Comparison of ENCODE assay signal across 12 cellular contexts in the genomic region with DNA sequence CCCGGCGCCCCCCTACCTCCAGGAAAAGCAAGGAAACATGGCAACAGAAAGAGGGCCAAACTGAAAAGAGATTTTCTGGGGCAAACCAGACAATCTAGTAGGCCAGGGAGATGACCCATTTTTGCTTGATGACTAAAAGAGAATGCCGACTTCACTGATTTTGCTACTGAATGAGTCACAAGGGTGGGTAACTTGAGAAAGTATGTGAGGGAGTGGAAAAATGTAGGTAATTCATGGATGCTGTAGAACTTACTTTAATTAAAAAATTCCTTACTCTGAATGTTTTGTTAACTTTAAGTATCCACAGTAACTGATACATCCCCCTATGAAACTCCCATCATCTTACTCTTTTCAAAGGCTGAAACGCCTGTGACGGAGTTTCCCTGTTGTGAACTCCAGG. TPM values are rescaled to one million over a fixed set of nuclear protein-coding genes. Genes with fewer than 3 reads are reported as not detected.
DNase-seq lines count a peak whose midpoint lies in the region; ATAC-seq, FAIRE-seq and TF ChIP-seq lines count a peak whose summit lies in the region.
"Had no signal": no experiment of that assay in that cellular context is flagged by ENCODE, and none has a peak within 500 bp of the region (broad histone marks: within the 10 kb centered on the region; RNA-seq: fewer than 3 reads in every experiment).

No MANE protein-coding gene starts in this region.

- H3K4me3 ChIP-seq in RWPE2 (ENCODE audit: severe bottlenecking), result no peak overlapping the region
- no peak overlapping the region for H3K4me3 ChIP-seq in fibroblast of pulmonary artery (replicated peaks; ENCODE audit: low read depth, low read length)
- H3K4me3 ChIP-seq in skeletal muscle satellite cell (ENCODE audit: low read length), result peak overlapping the region; percentile 26
- H3K4me3 ChIP-seq: psoas muscle had no signal

- peak overlapping the region; percentile 42 for H3K9ac ChIP-seq in skeletal muscle satellite cell (ENCODE audit: low read depth, low read length)

- H3K9me3 ChIP-seq in RWPE2 (ENCODE audit: severe bottlenecking), result peaks cover 1% of the 10 kb centered on the region
- no peaks in the 10 kb centered on the region for H3K9me3 ChIP-seq in skeletal muscle satellite cell (replicated peaks; ENCODE audit: low read length)
- H3K9me3 ChIP-seq: psoas muscle had no signal

- peaks cover 22% of the 10 kb centered on the region for H3K4me1 ChIP-seq in RWPE2 (ENCODE audit: insufficient read depth, poor library complexity, severe bottlenecking)
- H3K4me1 ChIP-seq in skeletal muscle satellite cell (ENCODE audit: control insufficient read depth, insufficient read depth, low read length), result peaks cover 24% of the 10 kb centered on the region

- H3K27ac ChIP-seq in RWPE2 (ENCODE audit: poor library complexity, severe bottlenecking), result peak overlapping the region; percentile 82
- H3K27ac ChIP-seq: psoas muscle had no signal

- no peaks in the 10 kb centered on the region for H3K27me3 ChIP-seq in RWPE2 (ENCODE audit: insufficient read depth, poor library complexity, severe bottlenecking)
- no peaks in the 10 kb centered on the region for H3K27me3 ChIP-seq in skeletal muscle satellite cell (ENCODE audit: control insufficient read depth, insufficient read depth, low read length)

- peak; percentile 91 for FAIRE-seq in H54 (lab: Jason Lieb, UNC)

- TF ChIP-seq POLR2A in H54 (IDR thresholded peaks at IDR 0.05; ENCODE audit: low read depth, low read length), result no peak

- TF ChIP-seq CTCF in RWPE2 (IDR thresholded peaks at IDR 0.05; ENCODE audit: poor library complexity, severe bottlenecking), result no peak
- TF ChIP-seq CTCF in fibroblast of pulmonary artery (IDR thresholded peaks at IDR 0.05; ENCODE audit: low read length, missing control alignments), result no peak
- no peak for TF ChIP-seq CTCF in GM10266 (IDR thresholded peaks at IDR 0.05; ENCODE audit: control insufficient read depth, insufficient read depth, low read depth, missing control alignments)

- H3K36me3 ChIP-seq in RWPE2 (ENCODE audit: low read depth) (no peaks in the 10 kb centered on the region), skeletal muscle satellite cell (ENCODE audit: insufficient read depth, low read length) (no peaks in the 10 kb centered on the region)

- DNase-seq in H54 (ENCODE audit: insufficient read length, low spot score) (peak; percentile 21), RWPE2 (ENCODE audit: low spot score) (no peak), fibroblast of pulmonary artery (ENCODE audit: low read depth) (peak; percentile 79), GM10266 (ENCODE audit: extremely low spot score) (no peak)
- DNase-seq: activated T-cell treated with anti-CD3 and anti-CD28 coated beads, Interleukin-2, amount 50 U/mL, for 48 hours; immature natural killer cell; Karpas-422; NCI-H774; psoas muscle had no signal

- ATAC-seq in RWPE2 (ENCODE audit: low read depth) (peak; percentile 99), GM18511 (IDR thresholded peaks at IDR 0.05; ENCODE audit: unreplicated experiment) (no peak), HG02981 (IDR thresholded peaks at IDR 0.05; ENCODE audit: unreplicated experiment) (no peak)

- H3K4me2 ChIP-seq in skeletal muscle satellite cell (ENCODE audit: low read length), result peak overlapping the region; percentile 61

RNA-seq across cellular contexts. Expression of gene GOLIM4, which starts 24.2 kb away (rescaled TPM):
- 37.8 and 39.5 TPM in 2 replicates for total RNA-seq in skeletal muscle satellite cell (2012; rRNA removed)

Comparison
In these comparisons a context has a peak if more than half of its experiments do, and no peak if none do; other contexts are left out.
1. DNase-seq: peak in H54 (single experiment) and fibroblast of pulmonary artery (single experiment); none in RWPE2 (single experiment) and GM10266 (single experiment).